ENCODE assay signal across 17 cellular contexts in the genomic region with DNA sequence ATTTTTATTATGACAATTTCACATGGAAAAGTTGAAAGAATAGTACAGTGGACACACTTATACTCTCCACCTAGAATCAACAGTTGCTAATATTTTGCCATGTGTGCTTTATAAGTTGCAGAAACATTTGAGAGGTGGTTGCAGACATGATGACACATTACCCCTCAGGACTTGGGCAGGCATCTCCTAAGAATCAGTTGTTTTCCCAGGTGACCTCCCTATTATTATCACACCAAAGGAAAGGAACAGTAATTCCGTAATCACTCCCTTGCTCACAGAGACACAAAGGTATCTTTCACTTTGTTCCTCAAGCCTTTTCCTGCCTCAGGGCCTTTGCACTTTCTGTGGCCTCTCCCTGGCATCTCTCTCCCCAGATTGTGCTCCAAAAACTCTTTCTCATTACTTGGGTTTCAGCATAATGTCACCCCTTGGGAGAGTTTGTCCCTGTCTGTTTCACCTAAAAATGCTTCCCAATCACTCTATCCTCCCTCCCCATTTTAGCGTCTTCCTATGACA. TPM values are rescaled to one million over a fixed set of nuclear protein-coding genes. Genes with fewer than 3 reads are reported as not detected.
DNase-seq lines count a peak whose midpoint lies in the region; ATAC-seq, FAIRE-seq and TF ChIP-seq lines count a peak whose summit lies in the region.
"Had no signal": no experiment of that assay in that cellular context is flagged by ENCODE, and none has a peak within 500 bp of the region (broad histone marks: within the 10 kb centered on the region; RNA-seq: fewer than 3 reads in every experiment).

No MANE protein-coding gene starts in this region.

- DNase-seq in PC-3 (peak; percentile 75), breast epithelium (ENCODE audit: low spot score in 2 of 2) (no peak), keratinocyte (ENCODE audit: low read depth, low spot score) (no peak), tibial artery (no peak), kidney glomerular epithelial cell (lab: John Stamatoyannopoulos, UW) (no peak)
- DNase-seq in activated CD4-positive, CD25-positive, alpha-beta regulatory T cell treated with anti-CD3 and anti-CD28 coated beads, Interleukin-2, amount 50 U/mL, for 72 hours = no peak
- DNase-seq in stimulated activated CD4-positive, alpha-beta T cell treated with anti-CD3 and anti-CD28 coated beads, Interleukin-2, amount 100 ng/mL, for 24 hours = no peak
- DNase-seq: activated CD4-positive, alpha-beta T cell treated with anti-CD3 and anti-CD28 coated beads, Interleukin-2, amount 50 U/mL, for 1 hour; activated T-cell treated with anti-CD3 and anti-CD28 coated beads, Interleukin-2, amount 50 U/mL, for 48 hours; HFFc6; natural killer cell; SHP77 treated with DMSO at 0.1 percent for 48 hours; WERI-Rb-1 had no signal

- BruUV-seq in PC-3 (replicated peaks; lab: Mats Ljungman, UMichigan) = no TSS peak

- POLR2A ChIA-PET in PC-3 (lab: Charles Lee; ENCODE audit: unreplicated experiment) = no interaction called here

- H4K20me1 ChIP-seq in PC-3 (ENCODE audit: low read length) = no peaks in the 10 kb centered on the region
- H4K20me1 ChIP-seq in keratinocyte (ENCODE audit: control insufficient read depth, extremely low read depth, insufficient read depth, low read length) = no peaks in the 10 kb centered on the region

- H3K27me3 ChIP-seq in PC-3 (ENCODE audit: low read length) = no peaks in the 10 kb centered on the region
- no peaks in the 10 kb centered on the region for H3K27me3 ChIP-seq in breast epithelium
- H3K27me3 ChIP-seq in keratinocyte (ENCODE audit: control insufficient read depth, extremely low read depth, insufficient read depth, low read length) = no peaks in the 10 kb centered on the region
- no peaks in the 10 kb centered on the region for H3K27me3 ChIP-seq in tibial artery
- H3K27me3 ChIP-seq: BE2C had no signal

- H3K9me2 ChIP-seq in PC-3 (replicated peaks; ENCODE audit: low read length) = no peaks in the 10 kb centered on the region

- no peak for TF ChIP-seq CTCF in PC-3 (conservative IDR thresholded peaks at IDR 0.05; ENCODE audit: low read depth, low read length)
- TF ChIP-seq CTCF in breast epithelium (IDR thresholded peaks at IDR 0.05) = no peak
- TF ChIP-seq CTCF in keratinocyte (optimal IDR thresholded peaks at IDR 0.05 in 1 of 3, IDR thresholded peaks at IDR 0.05 in 1 of 3, conservative IDR thresholded peaks at IDR 0.05 in 1 of 3; ENCODE audit: extremely low read depth in 1 of 3, insufficient read depth in 2 of 3, low read length in 3 of 3) = no peak
- no peak for TF ChIP-seq CTCF in tibial artery (IDR thresholded peaks at IDR 0.05)

- H3K4me2 ChIP-seq in PC-3 (ENCODE audit: low read length) (peak overlapping the region; percentile 49), keratinocyte (ENCODE audit: control insufficient read depth, extremely low read depth, insufficient read depth, low read depth, low read length) (peak overlapping the region; percentile 72)
- H3K4me2 ChIP-seq: GM23338 had no signal

- peak overlapping the region; percentile 65 for H3K9ac ChIP-seq in PC-3 (ENCODE audit: low read length)
- peak overlapping the region; percentile 79 for H3K9ac ChIP-seq in keratinocyte (ENCODE audit: control insufficient read depth, extremely low read depth, insufficient read depth, low read length)

- H3K27ac ChIP-seq in PC-3 (ENCODE audit: low read length) (peak overlapping the region; percentile 92), breast epithelium (peak overlapping the region; percentile 74 to 87), keratinocyte (ENCODE audit: control insufficient read depth, insufficient read depth, low read length) (peak overlapping the region; percentile 91), tibial artery (peak overlapping the region; percentile 55 to 65)
- H3K27ac ChIP-seq: body of pancreas, WERI-Rb-1 had no signal

- peaks cover 15% of the 10 kb centered on the region for H3F3A ChIP-seq in PC-3 (ENCODE audit: low read length, unreplicated experiment)

- ATAC-seq in PC-3 = no peak
- ATAC-seq in GM18873 (IDR thresholded peaks at IDR 0.05; ENCODE audit: low FRiP score, unreplicated experiment) = no peak
- ATAC-seq: natural killer cell had no signal

- H3K9me1 ChIP-seq in keratinocyte (ENCODE audit: control insufficient read depth, extremely low read depth, insufficient read depth, low read length) = no peaks in the 10 kb centered on the region

- H2AFZ ChIP-seq in PC-3 (ENCODE audit: low read length) = no peak overlapping the region
- no peak overlapping the region for H2AFZ ChIP-seq in keratinocyte (ENCODE audit: control insufficient read depth, low read length)
- H2AFZ ChIP-seq: GM23338 had no signal

- dilution Hi-C loops in keratinocyte (cut with MboI; ENCODE audit: extremely low pct_ligation_motif_present, low sequenced_read_pairs) = loop anchor here (25.0 kb wide), 1 partner anchor 496 kb away; no protein-coding TSS in a partner anchor

- H3K4me1 ChIP-seq in PC-3 (ENCODE audit: insufficient read depth, low read length) (peaks cover 90% of the 10 kb centered on the region), breast epithelium (peaks cover 0 to 25% of the 10 kb centered on the region in 2 donors), keratinocyte (ENCODE audit: control insufficient read depth, extremely low read depth, insufficient read depth, low read length) (peaks cover 54% of the 10 kb centered on the region), tibial artery (peaks cover 0 to 38% (median 18%) of the 10 kb centered on the region in 4 donors)

- FAIRE-seq in keratinocyte (lab: Jason Lieb, UNC) = no peak

- CTCF ChIA-PET in PC-3 (lab: Charles Lee) = no interaction called here

- intact Hi-C loops in PC-3 (cut with micrococcal nuclease) (no loop called here), breast epithelium (cut with DNase I; ENCODE audit: low total_unique reads) (no loop called here), tibial artery (cut with DNase I; ENCODE audit: low total_unique reads) (no loop called here)

- H3K36me3 ChIP-seq in PC-3 (ENCODE audit: low read depth, low read length) (no peaks in the 10 kb centered on the region), breast epithelium (no peaks in the 10 kb centered on the region), keratinocyte (ENCODE audit: control insufficient read depth in 2 of 2, extremely low read depth in 1 of 2, insufficient read depth in 2 of 2, low read length in 2 of 2) (no peaks in the 10 kb centered on the region), tibial artery (no peaks in the 10 kb centered on the region)
- H3K36me3 ChIP-seq: BE2C, WERI-Rb-1 had no signal

- no peak for TF ChIP-seq POLR2A in breast epithelium (IDR thresholded peaks at IDR 0.05)

- H3K79me2 ChIP-seq in PC-3 (ENCODE audit: low read length) (peaks cover 40% of the 10 kb centered on the region), keratinocyte (ENCODE audit: control insufficient read depth, insufficient read depth, low read length) (peaks cover 2% of the 10 kb centered on the region)

- H3K4me3 ChIP-seq in PC-3 (ENCODE audit: low read length) (no peak overlapping the region), breast epithelium (no peak overlapping the region), keratinocyte (ENCODE audit: control insufficient read depth in 2 of 3, extremely low read depth in 1 of 3, insufficient read depth in 2 of 3, low read depth in 1 of 3, low read length in 3 of 3) (no peak overlapping the region), tibial artery (no peak overlapping the region)
- H3K4me3 ChIP-seq: body of pancreas, GM23338 had no signal

- H3K9me3 ChIP-seq in PC-3 (ENCODE audit: low read length) (no peaks in the 10 kb centered on the region), breast epithelium (no peaks in the 10 kb centered on the region), keratinocyte (ENCODE audit: control insufficient read depth, low read depth, low read length) (no peaks in the 10 kb centered on the region), tibial artery (no peaks in the 10 kb centered on the region)
- H3K9me3 ChIP-seq: BE2C, body of pancreas had no signal

RNA-seq across cellular contexts. Expression of a gene that starts 5.9 kb away (rescaled TPM):
- total RNA-seq in PC-3 (2014; rRNA removed) (340 and 372 TPM in 2 replicates), breast epithelium (10 to 100 TPM; 36.3 to 62.5 (median 58.0) TPM)
- polyA plus RNA-seq in keratinocyte = 52.2 to 93.9 TPM (median 64.4 TPM) in 3 replicates
- polyA plus RNA-seq in keratinocyte (2011; ENCODE audit: low read depth) = 161 TPM
- 72.7 and 101 TPM in 2 replicates for polyA plus RNA-seq in keratinocyte (2011; cell fraction: cytosol; rRNA removed)
- 174 and 222 TPM in 2 replicates for polyA plus RNA-seq in keratinocyte (2011; cell fraction: nucleus; rRNA removed)
- polyA plus RNA-seq in keratinocyte (2012; ENCODE audit: low replicate concordance) = 111 and 224 TPM in 2 replicates
- polyA minus RNA-seq in keratinocyte = 125 to 387 TPM (median 155 TPM) in 3 replicates
- polyA minus RNA-seq in keratinocyte (2011; cell fraction: cytosol; rRNA and poly(A)+ RNA removed) = 139 TPM
- 253 and 279 TPM in 2 replicates for polyA minus RNA-seq in keratinocyte (2011; cell fraction: nucleus; rRNA and poly(A)+ RNA removed)
